In genomic region chr1:170776147-170776734, GRCh38 we compare ENCODE assay signal across 18 cellular contexts.
"Had no signal": no experiment of that assay in that cellular context is flagged by ENCODE, and none has a peak within 500 bp of the region (broad histone marks: within the 10 kb centered on the region; RNA-seq: fewer than 3 reads in every experiment).

No MANE protein-coding gene starts in this region.

- H3K27ac ChIP-seq: dorsolateral prefrontal cortex, esophagus muscularis mucosa, hepatocyte, lower lobe of right lung, neutrophil, right lobe of liver, thoracic aorta had no signal

- H3K4me3 ChIP-seq: dorsolateral prefrontal cortex, esophagus muscularis mucosa, hepatocyte, lower lobe of right lung, right lobe of liver, thoracic aorta had no signal

- H3K4me1 Mint-ChIP-seq: mesothelial cell of epicardium, naive B cell had no signal

- H3K36me3 Mint-ChIP-seq: activated naive CD4-positive, alpha-beta T cell treated with anti-CD3 and anti-CD28 coated beads, Interleukin-2, amount 50 U/mL, for 72 hours; mesothelial cell of epicardium had no signal

- H3K4me1 ChIP-seq: esophagus muscularis mucosa, lower lobe of right lung, right lobe of liver had no signal

- H3K4me3 Mint-ChIP-seq: activated T-cell treated with anti-CD3 and anti-CD28 coated beads, Interleukin-2, amount 50 U/mL, for 4 hours; mesothelial cell of epicardium; naive B cell had no signal

- H3K27me3 ChIP-seq: dorsolateral prefrontal cortex, esophagus muscularis mucosa, hepatocyte, neutrophil, right lobe of liver had no signal

- ATAC-seq: activated CD4-positive, CD25-positive, alpha-beta regulatory T cell treated with anti-CD3 and anti-CD28 coated beads, Interleukin-2, amount 50 U/mL, for 24 hours; activated naive CD4-positive, alpha-beta T cell treated with anti-CD3 and anti-CD28 coated beads, Interleukin-2, amount 50 U/mL, for 72 hours; activated T-cell treated with anti-CD3 and anti-CD28 coated beads, Interleukin-2, amount 50 U/mL, for 4 hours; lower lobe of right lung; right lobe of liver; stimulated activated naive CD8-positive, alpha-beta T cell treated with anti-CD3 and anti-CD28 coated beads, Interleukin-15, Interleukin-2, amounts not matched to agents 100 U/mL and 50 U/mL, for 24 hours had no signal

- H3K9me3 ChIP-seq: esophagus muscularis mucosa, lower lobe of right lung, neutrophil, right lobe of liver, thoracic aorta had no signal

- H3K27ac Mint-ChIP-seq: activated naive CD4-positive, alpha-beta T cell treated with anti-CD3 and anti-CD28 coated beads, Interleukin-2, amount 50 U/mL, for 72 hours; mesothelial cell of epicardium; naive B cell had no signal

- DNase-seq: activated CD4-positive, alpha-beta T cell treated with anti-CD3 and anti-CD28 coated beads, Interleukin-2, amount 50 U/mL, for 4 hours; activated effector memory CD4-positive, alpha-beta T cell treated with anti-CD3 and anti-CD28 coated beads, Interleukin-2, amount 50 U/mL, for 16 hours; activated T-cell treated with anti-CD3 and anti-CD28 coated beads, Interleukin-2, amount 50 U/mL, for 4 hours; amygdala; dorsolateral prefrontal cortex; lower lobe of right lung; naive B cell; posterior cingulate gyrus; right lobe of liver; stimulated activated CD4-positive, alpha-beta T cell treated with anti-CD3 and anti-CD28 coated beads, Interleukin-12 subunit alpha, Interleukin-12 subunit beta, amount 100 ng/mL, for 4 hours; stimulated activated naive CD8-positive, alpha-beta T cell treated with anti-CD3 and anti-CD28 coated beads, Interleukin-15, Interleukin-2, amounts not matched to agents 100 U/mL and 50 U/mL, for 24 hours had no signal

- H3K36me3 ChIP-seq: esophagus muscularis mucosa, lower lobe of right lung, neutrophil, right lobe of liver, thoracic aorta had no signal
